17 cellular contexts compared by ENCODE assay signal in genomic region chr14:75081835-75082234, GRCh38.
"Had no signal": no experiment of that assay in that cellular context is flagged by ENCODE, and none has a peak within 500 bp of the region (broad histone marks: within the 10 kb centered on the region; RNA-seq: fewer than 3 reads in every experiment).

No MANE protein-coding gene starts in this region.

- H3K9me3 Mint-ChIP-seq: activated B cell treated with CpG ODN at 0.5 μM for 24 hours; activated naive CD4-positive, alpha-beta T cell treated with anti-CD3 and anti-CD28 coated beads, Interleukin-2, amount 50 U/mL, for 72 hours; activated T-cell treated with anti-CD3 and anti-CD28 coated beads, Interleukin-2, amount 50 U/mL, for 24 hours; natural killer cell; stimulated activated naive CD8-positive, alpha-beta T cell treated with anti-CD3 and anti-CD28 coated beads, Interleukin-15, amount 100 ng/mL, for 72 hours; T-helper 1 cell treated with Interleukin-12 subunit alpha and Interleukin-12 subunit beta and Interleukin-4 antibody, amounts not matched to agents 30 μg/mL and 1 μg/mL, for 36 hours had no signal

- H3K9me3 ChIP-seq: gastrocnemius medialis, tibial nerve had no signal

- H3K27me3 Mint-ChIP-seq: activated B cell treated with CpG ODN at 0.5 μM for 24 hours; activated CD8-positive, alpha-beta memory T cell treated with anti-CD3 and anti-CD28 coated beads, Interleukin-2, amount 10 ng/mL, durations not matched to agents 7 days and 5 days; activated T-cell treated with anti-CD3 and anti-CD28 coated beads, Interleukin-2, amount 50 U/mL, for 24 hours; stimulated activated naive CD8-positive, alpha-beta T cell treated with anti-CD3 and anti-CD28 coated beads, Interleukin-15, amount 100 ng/mL, for 72 hours had no signal

- H3K27me3 ChIP-seq: gastrocnemius medialis, tibial nerve had no signal

- DNase-seq: activated B cell treated with CpG ODN at 0.5 μM for 24 hours; activated CD4-positive, alpha-beta T cell treated with anti-CD3 and anti-CD28 coated beads, Interleukin-2, amount 50 U/mL, for 1 hour; activated CD8-positive, alpha-beta memory T cell treated with anti-CD3 and anti-CD28 coated beads, Interleukin-2, amount 10 ng/mL, durations not matched to agents 7 days and 5 days; activated effector memory CD4-positive, alpha-beta T cell treated with Interleukin-2 at 50 U/mL for 16 hours; activated T-cell treated with anti-CD3 and anti-CD28 coated beads, Interleukin-2, amount 50 U/mL, for 24 hours; amygdala; dermis blood vessel endothelial cell; gastrocnemius medialis; natural killer cell; occipital lobe; stimulated activated CD4-positive, alpha-beta T cell treated with anti-CD3 and anti-CD28 coated beads, Interleukin-15, amount 100 ng/mL, for 24 hours; stimulated activated CD4-positive, alpha-beta T cell treated with anti-CD3 and anti-CD28 coated beads, Interleukin-4, amount 100 ng/mL, for 24 hours; stimulated activated naive CD8-positive, alpha-beta T cell treated with anti-CD3 and anti-CD28 coated beads, Interleukin-15, amount 100 ng/mL, for 72 hours had no signal

- H3K4me3 Mint-ChIP-seq: activated B cell treated with CpG ODN at 0.5 μM for 24 hours; activated CD8-positive, alpha-beta memory T cell treated with anti-CD3 and anti-CD28 coated beads, Interleukin-2, amount 10 ng/mL, durations not matched to agents 7 days and 5 days; activated T-cell treated with anti-CD3 and anti-CD28 coated beads, Interleukin-2, amount 50 U/mL, for 24 hours; natural killer cell; stimulated activated naive CD8-positive, alpha-beta T cell treated with anti-CD3 and anti-CD28 coated beads, Interleukin-15, amount 100 ng/mL, for 72 hours; T-helper 1 cell treated with Interleukin-12 subunit alpha and Interleukin-12 subunit beta and Interleukin-4 antibody, amounts not matched to agents 30 μg/mL and 1 μg/mL, for 36 hours had no signal

- H3K4me1 Mint-ChIP-seq: activated B cell treated with CpG ODN at 0.5 μM for 24 hours; activated CD8-positive, alpha-beta memory T cell treated with anti-CD3 and anti-CD28 coated beads, Interleukin-2, amount 10 ng/mL, durations not matched to agents 7 days and 5 days; natural killer cell had no signal

- H3K36me3 Mint-ChIP-seq: activated naive CD4-positive, alpha-beta T cell treated with anti-CD3 and anti-CD28 coated beads, Interleukin-2, amount 50 U/mL, for 72 hours; natural killer cell had no signal

- H3K27ac Mint-ChIP-seq: activated B cell treated with CpG ODN at 0.5 μM for 24 hours; activated CD8-positive, alpha-beta memory T cell treated with anti-CD3 and anti-CD28 coated beads, Interleukin-2, amount 10 ng/mL, durations not matched to agents 7 days and 5 days; activated naive CD4-positive, alpha-beta T cell treated with anti-CD3 and anti-CD28 coated beads, Interleukin-2, amount 50 U/mL, for 72 hours; natural killer cell; T-helper 1 cell treated with Interleukin-12 subunit alpha and Interleukin-12 subunit beta and Interleukin-4 antibody, amounts not matched to agents 30 μg/mL and 1 μg/mL, for 36 hours had no signal

- H3K4me3 ChIP-seq: gastrocnemius medialis, lung, tibial nerve had no signal
